ENCODE assay signal across 7 cellular contexts in genomic region chr19:16076958-16077611, GRCh38. TPM values are rescaled to one million over a fixed set of nuclear protein-coding genes. Genes with fewer than 3 reads are reported as not detected.
DNase-seq lines count a peak whose midpoint lies in the region; ATAC-seq and TF ChIP-seq lines count a peak whose summit lies in the region.

No MANE protein-coding gene starts in this region.

- H3K27ac Mint-ChIP-seq in activated naive CD8-positive, alpha-beta T cell treated with anti-CD3 and anti-CD28 coated beads, Interleukin-2, amount 50 U/mL, for 24 hours = peak overlapping the region; percentile 97

- peak overlapping the region; percentile 73 for H3K4me3 ChIP-seq in GM12865 (ENCODE audit: low read depth, low read length)

- intact Hi-C loops in left ventricle myocardium superior (cut with micrococcal nuclease) = no loop called here

- peaks cover 79% of the 10 kb centered on the region for H3K4me1 Mint-ChIP-seq in activated naive CD8-positive, alpha-beta T cell treated with anti-CD3 and anti-CD28 coated beads, Interleukin-2, amount 50 U/mL, for 24 hours

- H3K4me3 Mint-ChIP-seq in activated naive CD8-positive, alpha-beta T cell treated with anti-CD3 and anti-CD28 coated beads, Interleukin-2, amount 50 U/mL, for 24 hours = peak overlapping the region; percentile 92

- peaks cover 39% of the 10 kb centered on the region for H3K36me3 Mint-ChIP-seq in activated naive CD8-positive, alpha-beta T cell treated with anti-CD3 and anti-CD28 coated beads, Interleukin-2, amount 50 U/mL, for 24 hours (ENCODE audit: low read depth)

- H3K9me3 Mint-ChIP-seq in activated naive CD8-positive, alpha-beta T cell treated with anti-CD3 and anti-CD28 coated beads, Interleukin-2, amount 50 U/mL, for 24 hours = no peaks in the 10 kb centered on the region

- no peak for TF ChIP-seq CTCF in GM12865 (IDR thresholded peaks at IDR 0.05; ENCODE audit: insufficient read depth, low read depth, low read length, missing control alignments)

- ATAC-seq in activated naive CD8-positive, alpha-beta T cell treated with anti-CD3 and anti-CD28 coated beads, Interleukin-2, amount 50 U/mL, for 24 hours = no peak
- ATAC-seq in left ventricle myocardium superior (peak; percentile 25), HG02623 (IDR thresholded peaks at IDR 0.05; ENCODE audit: unreplicated experiment) (no peak), HG02840 (IDR thresholded peaks at IDR 0.05; ENCODE audit: low FRiP score, unreplicated experiment) (no peak)

- H3K27me3 Mint-ChIP-seq in activated naive CD8-positive, alpha-beta T cell treated with anti-CD3 and anti-CD28 coated beads, Interleukin-2, amount 50 U/mL, for 24 hours = no peaks in the 10 kb centered on the region

- DNase-seq in GM12865 (ENCODE audit: low read depth) (no peak), NCI-H146 treated with DMSO at 0.1 percent for 48 hours (lab: John Stamatoyannopoulos, UW; ENCODE audit: unreplicated experiment) (peak; percentile 25), left ventricle myocardium superior (peak; percentile 81), retina (peak; percentile 80)
- peak; percentile 45 for DNase-seq in activated naive CD8-positive, alpha-beta T cell treated with anti-CD3 and anti-CD28 coated beads, Interleukin-2, amount 50 U/mL, for 24 hours

RNA-seq across cellular contexts. Expression of gene TPM4, which starts 0.8 kb away (rescaled TPM):
- 72.6 TPM for total RNA-seq in left ventricle myocardium superior

RNA-seq across cellular contexts. Expression of gene RAB8A, which starts 34.6 kb away (rescaled TPM):
- 16.4 TPM for total RNA-seq in left ventricle myocardium superior
